34 cellular contexts compared by ENCODE assay signal in genomic region chr10:7069706-7070105, GRCh38.
"Had no signal": no experiment of that assay in that cellular context is flagged by ENCODE, and none has a peak within 500 bp of the region (broad histone marks: within the 10 kb centered on the region; RNA-seq: fewer than 3 reads in every experiment).

No MANE protein-coding gene starts in this region.

- DNase-seq: Karpas-422, Kasumi-1, MG63, MM.1S, MV-4-11, NCI-H1048, NCI-H1092, NCI-H1092 treated with DMSO at 0.1 percent for 48 hours, NCI-H1105, NCI-H1105 treated with DMSO at 0.1 percent for 48 hours, NCI-H1417, NCI-H1417 treated with DMSO at 0.1 percent for 48 hours, NCI-H1436, NCI-H1436 treated with DMSO at 0.1 percent for 48 hours, NCI-H146, NCI-H1694, NCI-H1694 treated with DMSO at 0.1 percent for 48 hours, NCI-H187, NCI-H187 treated with DMSO at 0.1 percent for 48 hours, NCI-H1930, NCI-H2029, NCI-H2029 treated with DMSO at 0.1 percent for 48 hours, NCI-H2081, NCI-H2081 treated with DMSO at 0.1 percent for 48 hours, NCI-H2107, NCI-H2171, NCI-H2171 treated with DMSO at 0.1 percent for 48 hours, NCI-H2227 treated with DMSO at 0.1 percent for 48 hours, NCI-H226, NCI-H345, NCI-H446, NCI-H446 treated with DMSO at 0.1 percent for 48 hours, NCI-H510A, NCI-H510A treated with DMSO at 0.1 percent for 48 hours had no signal

- H3K36me3 ChIP-seq: MG63 had no signal

- H3K4me3 ChIP-seq: MG63 had no signal

- H3K9me3 ChIP-seq: MG63 had no signal
